ENCODE assay signal across 1 cellular context in genomic region chr17:18816489-18817371, GRCh38.
TF ChIP-seq lines count a peak whose summit lies in the region.
"Not testable (repeated sequence)": the region's sequence is repeated elsewhere in the genome, so short reads cannot be mapped to it uniquely, and the experiment has no call there.

No MANE protein-coding gene starts in this region.

TF ChIP-seq in K562, 482 proteins besides CTCF, POLR2A, EP300 and RAD21 (continued from another document):
- TF ChIP-seq VEZF1 (CRISPR knock-in tag; IDR thresholded peaks at IDR 0.05): peak; percentile 36; the same call in 1 of the 2 replicates
- TF ChIP-seq PTRF (tag; IDR thresholded peaks at IDR 0.05): peak; percentile 70; the same call in 1 of the 2 replicates
- 0 out of 2 replicates have a peak, but pooled peaks have one; percentile 22 for TF ChIP-seq ZNF395 (CRISPR knock-in tag; IDR thresholded peaks at IDR 0.05)
- not testable (repeated sequence) for TF ChIP-seq NR2C1 (IDR thresholded peaks at IDR 0.05); NR4A1 (CRISPR knock-in tag; IDR thresholded peaks at IDR 0.05)
- peak; percentile 73; the same call in 1 of the 2 replicates for TF ChIP-seq NR2C1 (tag; IDR thresholded peaks at IDR 0.05)
- peak; percentile 12 for TF ChIP-seq PRDM10 (IDR thresholded peaks at IDR 0.05; ENCODE audit: partially characterized antibody)
- TF ChIP-seq SOX6 (IDR thresholded peaks at IDR 0.05): peak; percentile 62
- TF ChIP-seq ZNF707 (CRISPR knock-in tag; conservative IDR thresholded peaks at IDR 0.05): 0 out of 2 replicates have a peak, but pooled peaks have one; percentile 17
- 0 out of 2 replicates have a peak, but pooled peaks have one; percentile 34 for TF ChIP-seq ZNF444 (CRISPR knock-in tag; IDR thresholded peaks at IDR 0.05)
- TF ChIP-seq DDX20 (tag; IDR thresholded peaks at IDR 0.05; ENCODE audit: low read depth): peak; percentile 68; the same call in 1 of the 2 replicates
- TF ChIP-seq HDAC8 (tag; IDR thresholded peaks at IDR 0.05): 0 out of 2 replicates have a peak, but pooled peaks have one; percentile 45
- TF ChIP-seq TEAD1 (CRISPR knock-in tag; IDR thresholded peaks at IDR 0.05): peak in 1 of 2 experiments; percentile 81; a peak in 2 of 4 replicates
- 0 out of 2 replicates have a peak, but pooled peaks have one; percentile 35 for TF ChIP-seq NCOR1 (IDR thresholded peaks at IDR 0.05)
- peak; percentile 58; the same call in 1 of the 2 replicates for TF ChIP-seq ZKSCAN8 (CRISPR knock-in tag; IDR thresholded peaks at IDR 0.05)
- peak; percentile 51; the same call in 1 of the 2 replicates for TF ChIP-seq ZBTB12 (CRISPR knock-in tag; IDR thresholded peaks at IDR 0.05)
- peak; percentile 85 for TF ChIP-seq DMBX1 (CRISPR knock-in tag; IDR thresholded peaks at IDR 0.05; ENCODE audit: borderline replicate concordance)
- peak; percentile 67; the same call in 1 of the 2 replicates for TF ChIP-seq PTTG1 (tag; IDR thresholded peaks at IDR 0.05; ENCODE audit: low read depth)
- TF ChIP-seq ERF (CRISPR knock-in tag; IDR thresholded peaks at IDR 0.05): 0 out of 2 replicates have a peak, but pooled peaks have one; percentile 22
- peak; percentile 93; the same call in 1 of the 2 replicates for TF ChIP-seq KLF6 (CRISPR knock-in tag; IDR thresholded peaks at IDR 0.05; ENCODE audit: borderline replicate concordance)
- TF ChIP-seq NR4A1 (tag; IDR thresholded peaks at IDR 0.05): peak; percentile 94
TF ChIP-seq in K562: peak in this region for 64; not testable (repeated sequence) for 418.
